Comparison of ENCODE assay signal across 11 cellular contexts in the genomic region with DNA sequence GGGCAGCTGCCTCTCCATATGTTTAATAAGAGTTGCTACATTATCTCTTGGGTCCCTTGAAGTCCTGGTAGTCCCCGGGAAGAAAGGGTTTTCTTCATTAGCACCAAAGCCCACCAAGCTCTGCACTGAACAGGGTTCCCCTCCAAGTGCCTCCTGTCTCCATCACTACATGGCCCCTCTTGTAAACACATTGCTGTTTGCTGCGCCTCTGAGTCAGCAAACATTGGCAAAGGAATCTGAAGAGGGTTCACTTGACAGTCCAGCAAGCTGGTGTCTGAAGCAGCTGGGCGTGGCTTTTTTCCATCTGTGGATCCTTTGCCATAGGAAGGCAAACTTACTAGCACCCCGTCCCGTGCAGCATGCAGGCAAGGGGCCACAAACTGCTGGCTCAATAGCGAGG.
"Had no signal": no experiment of that assay in that cellular context is flagged by ENCODE, and none has a peak within 500 bp of the region (broad histone marks: within the 10 kb centered on the region; RNA-seq: fewer than 3 reads in every experiment).

No MANE protein-coding gene starts in this region.

- ATAC-seq: left lobe of liver; natural killer cell; stimulated activated effector memory CD8-positive, alpha-beta T cell treated with anti-CD3 and anti-CD28 coated beads, Interleukin-12 subunit alpha, Interleukin-12 subunit beta, amount 100 ng/mL, for 72 hours had no signal

- H3K36me3 Mint-ChIP-seq: activated CD4-positive, alpha-beta memory T cell treated with anti-CD3 and anti-CD28 coated beads for 36 hours; activated naive CD4-positive, alpha-beta T cell treated with anti-CD3 and anti-CD28 coated beads, Interleukin-2, amount 10 ng/mL, durations not matched to agents 7 days and 5 days; natural killer cell; stimulated activated effector memory CD8-positive, alpha-beta T cell treated with anti-CD3 and anti-CD28 coated beads, Interleukin-12 subunit alpha, Interleukin-12 subunit beta, amount 100 ng/mL, for 72 hours had no signal

- H3K9me3 ChIP-seq: thoracic aorta had no signal

- H3K4me3 Mint-ChIP-seq: activated CD4-positive, alpha-beta memory T cell treated with anti-CD3 and anti-CD28 coated beads for 36 hours; activated naive CD4-positive, alpha-beta T cell treated with anti-CD3 and anti-CD28 coated beads, Interleukin-2, amount 10 ng/mL, durations not matched to agents 7 days and 5 days; activated T-cell treated with anti-CD3 and anti-CD28 coated beads, Interleukin-2, amount 50 U/mL, for 24 hours; endodermal cell; natural killer cell; stimulated activated effector memory CD8-positive, alpha-beta T cell treated with anti-CD3 and anti-CD28 coated beads, Interleukin-12 subunit alpha, Interleukin-12 subunit beta, amount 100 ng/mL, for 72 hours had no signal

- H3K9me3 Mint-ChIP-seq: activated CD4-positive, alpha-beta memory T cell treated with anti-CD3 and anti-CD28 coated beads for 36 hours; activated naive CD4-positive, alpha-beta T cell treated with anti-CD3 and anti-CD28 coated beads, Interleukin-2, amount 10 ng/mL, durations not matched to agents 7 days and 5 days; activated T-cell treated with anti-CD3 and anti-CD28 coated beads, Interleukin-2, amount 50 U/mL, for 24 hours; natural killer cell; stimulated activated effector memory CD8-positive, alpha-beta T cell treated with anti-CD3 and anti-CD28 coated beads, Interleukin-12 subunit alpha, Interleukin-12 subunit beta, amount 100 ng/mL, for 72 hours had no signal

- DNase-seq: activated CD4-positive, alpha-beta memory T cell treated with anti-CD3 and anti-CD28 coated beads for 36 hours; activated CD4-positive, alpha-beta T cell treated with anti-CD3 and anti-CD28 coated beads for 1 hour; activated naive CD4-positive, alpha-beta T cell treated with anti-CD3 and anti-CD28 coated beads, Interleukin-2, amount 10 ng/mL, durations not matched to agents 7 days and 5 days; activated T-cell treated with anti-CD3 and anti-CD28 coated beads, Interleukin-2, amount 50 U/mL, for 24 hours; dorsolateral prefrontal cortex; endodermal cell; mammary epithelial cell; natural killer cell had no signal

- H3K27ac Mint-ChIP-seq: activated CD4-positive, alpha-beta memory T cell treated with anti-CD3 and anti-CD28 coated beads for 36 hours; activated naive CD4-positive, alpha-beta T cell treated with anti-CD3 and anti-CD28 coated beads, Interleukin-2, amount 10 ng/mL, durations not matched to agents 7 days and 5 days; activated T-cell treated with anti-CD3 and anti-CD28 coated beads, Interleukin-2, amount 50 U/mL, for 24 hours; endodermal cell; natural killer cell; stimulated activated effector memory CD8-positive, alpha-beta T cell treated with anti-CD3 and anti-CD28 coated beads, Interleukin-12 subunit alpha, Interleukin-12 subunit beta, amount 100 ng/mL, for 72 hours had no signal

- H3K36me3 ChIP-seq: thoracic aorta had no signal

- H3K4me3 ChIP-seq: dorsolateral prefrontal cortex, thoracic aorta had no signal

- H3K4me1 Mint-ChIP-seq: activated naive CD4-positive, alpha-beta T cell treated with anti-CD3 and anti-CD28 coated beads, Interleukin-2, amount 10 ng/mL, durations not matched to agents 7 days and 5 days; endodermal cell; natural killer cell; stimulated activated effector memory CD8-positive, alpha-beta T cell treated with anti-CD3 and anti-CD28 coated beads, Interleukin-12 subunit alpha, Interleukin-12 subunit beta, amount 100 ng/mL, for 72 hours had no signal

- H3K27ac ChIP-seq: dorsolateral prefrontal cortex, thoracic aorta had no signal

- H3K27me3 ChIP-seq: dorsolateral prefrontal cortex had no signal
